21 cellular contexts compared by ENCODE assay signal in the genomic region with DNA sequence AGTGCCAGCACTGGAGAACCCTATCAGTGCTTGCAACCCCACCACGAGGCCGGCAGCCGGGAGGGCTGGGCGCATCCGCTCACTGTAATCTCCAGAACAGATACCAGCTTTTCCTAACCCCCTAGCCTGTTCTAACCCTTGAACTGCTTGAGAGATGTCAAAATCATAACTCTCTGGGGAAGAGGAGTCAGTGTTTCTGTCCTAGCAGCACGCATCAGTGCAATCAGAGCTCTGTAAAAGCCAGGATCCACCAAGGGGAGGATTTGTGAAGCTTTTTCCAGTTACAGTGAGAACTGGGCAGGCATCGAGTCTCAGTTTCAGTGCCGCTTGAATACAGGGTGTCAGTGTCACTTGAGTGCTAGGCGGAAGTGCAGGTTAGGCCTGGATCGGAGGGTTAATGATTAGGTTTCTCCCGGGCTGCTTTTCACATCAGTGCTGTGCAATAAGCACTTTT.
DNase-seq lines count a peak whose midpoint lies in the region; ATAC-seq, FAIRE-seq and TF ChIP-seq lines count a peak whose summit lies in the region.
"Had no signal": no experiment of that assay in that cellular context is flagged by ENCODE, and none has a peak within 500 bp of the region (broad histone marks: within the 10 kb centered on the region; RNA-seq: fewer than 3 reads in every experiment).

No MANE protein-coding gene starts in this region.

- H4K5ac ChIP-seq in H1 (ENCODE audit: insufficient read length, low read depth, low read length) = no peak overlapping the region

- no peak overlapping the region for H3K23ac ChIP-seq in H1 (ENCODE audit: insufficient read length)

- H2BK15ac ChIP-seq in H1 (ENCODE audit: low read length) = no peak overlapping the region

- peak overlapping the region; percentile 32 for H3K27ac Mint-ChIP-seq in activated CD4-positive, alpha-beta memory T cell treated with anti-CD3 and anti-CD28 coated beads, Interleukin-2, amount 10 ng/mL, durations not matched to agents 7 days and 5 days
- no peak overlapping the region for H3K27ac Mint-ChIP-seq in activated CD4-positive, alpha-beta memory T cell treated with anti-CD3 and anti-CD28 coated beads for 36 hours
- H3K27ac Mint-ChIP-seq: activated naive CD4-positive, alpha-beta T cell treated with anti-CD3 and anti-CD28 coated beads, Interleukin-2, amount 10 ng/mL, durations not matched to agents 7 days and 5 days; dendritic cell treated with granulocyte-macrophage colony-stimulating factor and Interleukin-4, amounts not matched to agents 40 ng/mL and 50 ng/mL, for 4 days; stimulated activated naive CD8-positive, alpha-beta T cell treated with anti-CD3 and anti-CD28 coated beads, Interleukin-15, amount 100 ng/mL, for 72 hours; T-helper 2 cell treated with Interferon-gamma antibody and Interleukin-4, amounts not matched to agents 5 μg/mL and 100 μg/mL, for 36 hours had no signal

- H3K23me2 ChIP-seq in H1 (ENCODE audit: low read depth, low read length) = no peaks in the 10 kb centered on the region

- no peak overlapping the region for H3K4me3 Mint-ChIP-seq in activated CD4-positive, alpha-beta memory T cell treated with anti-CD3 and anti-CD28 coated beads, Interleukin-2, amount 10 ng/mL, durations not matched to agents 7 days and 5 days
- no peak overlapping the region for H3K4me3 Mint-ChIP-seq in activated CD4-positive, alpha-beta memory T cell treated with anti-CD3 and anti-CD28 coated beads for 36 hours
- H3K4me3 Mint-ChIP-seq: activated naive CD4-positive, alpha-beta T cell treated with anti-CD3 and anti-CD28 coated beads, Interleukin-2, amount 10 ng/mL, durations not matched to agents 7 days and 5 days; dendritic cell treated with granulocyte-macrophage colony-stimulating factor and Interleukin-4, amounts not matched to agents 40 ng/mL and 50 ng/mL, for 4 days; neural crest cell; stimulated activated naive CD8-positive, alpha-beta T cell treated with anti-CD3 and anti-CD28 coated beads, Interleukin-15, amount 100 ng/mL, for 72 hours; T-helper 2 cell treated with Interferon-gamma antibody and Interleukin-4, amounts not matched to agents 5 μg/mL and 100 μg/mL, for 36 hours had no signal

- H3K36me3 Mint-ChIP-seq in activated CD4-positive, alpha-beta memory T cell treated with anti-CD3 and anti-CD28 coated beads, Interleukin-2, amount 10 ng/mL, durations not matched to agents 7 days and 5 days (ENCODE audit: low read depth) = no peaks in the 10 kb centered on the region
- H3K36me3 Mint-ChIP-seq in activated CD4-positive, alpha-beta memory T cell treated with anti-CD3 and anti-CD28 coated beads for 36 hours = no peaks in the 10 kb centered on the region
- H3K36me3 Mint-ChIP-seq: activated naive CD4-positive, alpha-beta T cell treated with anti-CD3 and anti-CD28 coated beads, Interleukin-2, amount 10 ng/mL, durations not matched to agents 7 days and 5 days had no signal

- no peak overlapping the region for H3K4ac ChIP-seq in H1 (replicated peaks; ENCODE audit: insufficient read length, low read depth, low read length)

- intact Hi-C loops in activated CD4-positive, alpha-beta memory T cell treated with anti-CD3 and anti-CD28 coated beads for 36 hours (cut with micrococcal nuclease) = no loop called here
- intact Hi-C loops in mucosa of descending colon (cut with DNase I, micrococcal nuclease) (no loop called here), upper lobe of right lung (cut with DNase I) (no loop called here)

- H2AFZ ChIP-seq in H1 (ENCODE audit: low read length) = no peak overlapping the region

- 0 out of 2 replicates have a peak overlapping the region, but pooled peaks have one; percentile 52 for H3K18ac ChIP-seq in H1 (ENCODE audit: extremely low read depth, low read length)

- no peak overlapping the region for H3K56ac ChIP-seq in H1 (replicated peaks; ENCODE audit: insufficient read length, low read depth, low read length)

- no peak for TF ChIP-seq EP300 in H1 (IDR thresholded peaks at IDR 0.05; ENCODE audit: borderline replicate concordance in 1 of 2, low read depth in 2 of 2, low read length in 2 of 2)

- H3K9ac ChIP-seq in H1 (replicated peaks in 1 of 4; ENCODE audit: extremely low read depth in 1 of 4, low read depth in 3 of 4, low read length in 3 of 4) = no peak overlapping the region

- TF ChIP-seq RAD21 in H1 (IDR thresholded peaks at IDR 0.05 in 1 of 2, conservative IDR thresholded peaks at IDR 0.05 in 1 of 2; ENCODE audit: low read depth in 2 of 2, low read length in 2 of 2) = no peak

- no peaks in the 10 kb centered on the region for H3K9me3 ChIP-seq in H1 (ENCODE audit: insufficient read depth in 2 of 2, low read depth in 1 of 2, low read length in 1 of 2)
- H3K9me3 ChIP-seq in mucosa of descending colon = no peaks in the 10 kb centered on the region
- no peaks in the 10 kb centered on the region for H3K9me3 ChIP-seq in upper lobe of right lung
- H3K9me3 ChIP-seq: gastrocnemius medialis, SJSA1 had no signal

- H3K4me1 Mint-ChIP-seq in activated CD4-positive, alpha-beta memory T cell treated with anti-CD3 and anti-CD28 coated beads, Interleukin-2, amount 10 ng/mL, durations not matched to agents 7 days and 5 days = peaks cover 2% of the 10 kb centered on the region
- H3K4me1 Mint-ChIP-seq in activated CD4-positive, alpha-beta memory T cell treated with anti-CD3 and anti-CD28 coated beads for 36 hours (ENCODE audit: low read depth) = peaks cover 2% of the 10 kb centered on the region

- TF ChIP-seq POLR2A in H1 (IDR thresholded peaks at IDR 0.05; ENCODE audit: control extremely low read depth in 1 of 2, low read depth in 2 of 2, low read length in 2 of 2) = no peak

- ATAC-seq in mucosa of descending colon (peak; percentile 94), upper lobe of right lung (peak; percentile 67), HG03045 (IDR thresholded peaks at IDR 0.05; ENCODE audit: unreplicated experiment) (no peak)
- ATAC-seq: gastrocnemius medialis; stimulated activated naive CD8-positive, alpha-beta T cell treated with anti-CD3 and anti-CD28 coated beads, Interleukin-15, amount 100 ng/mL, for 72 hours had no signal

- H3K27me3 Mint-ChIP-seq in activated CD4-positive, alpha-beta memory T cell treated with anti-CD3 and anti-CD28 coated beads, Interleukin-2, amount 10 ng/mL, durations not matched to agents 7 days and 5 days = peaks cover 6% of the 10 kb centered on the region
- peaks cover 2% of the 10 kb centered on the region for H3K27me3 Mint-ChIP-seq in activated CD4-positive, alpha-beta memory T cell treated with anti-CD3 and anti-CD28 coated beads for 36 hours
- H3K27me3 Mint-ChIP-seq: dendritic cell treated with granulocyte-macrophage colony-stimulating factor and Interleukin-4, amounts not matched to agents 40 ng/mL and 50 ng/mL, for 4 days had no signal

- H4K8ac ChIP-seq in H1 (ENCODE audit: extremely low read depth, insufficient read depth, low read length) = no peak overlapping the region

- no peak for DNase-seq in activated CD4-positive, alpha-beta memory T cell treated with anti-CD3 and anti-CD28 coated beads, Interleukin-2, amount 10 ng/mL, durations not matched to agents 7 days and 5 days
- no peak for DNase-seq in activated CD4-positive, alpha-beta memory T cell treated with anti-CD3 and anti-CD28 coated beads for 36 hours
- DNase-seq in H1 (ENCODE audit: low read depth in 1 of 2, low spot score in 2 of 2) = no peak
- peak in 2 of 3 donors; percentile 51 to 68 for DNase-seq in mucosa of descending colon
- no peak for DNase-seq in upper lobe of right lung
- DNase-seq in NCI-H82 treated with DMSO at 0.1 percent for 48 hours (lab: John Stamatoyannopoulos, UW; ENCODE audit: unreplicated experiment) = no peak
- DNase-seq in SKM-1 treated with dmso at 0.1 percent for 144 hours (lab: John Stamatoyannopoulos, UW; ENCODE audit: unreplicated experiment) = no peak
- DNase-seq: activated CD8-positive, alpha-beta memory T cell treated with anti-CD3 and anti-CD28 coated beads, Interleukin-2, amount 50 U/mL, for 48 hours; activated naive CD4-positive, alpha-beta T cell treated with anti-CD3 and anti-CD28 coated beads, Interleukin-2, amount 10 ng/mL, durations not matched to agents 7 days and 5 days; C1 segment of cervical spinal cord; DMS79 treated with DMSO at 0.1 percent for 48 hours; gastrocnemius medialis; NCI-H1436 treated with DMSO at 0.1 percent for 48 hours; right cardiac atrium; stimulated activated naive CD8-positive, alpha-beta T cell treated with anti-CD3 and anti-CD28 coated beads, Interleukin-15, amount 100 ng/mL, for 72 hours had no signal

- CTCF ChIA-PET in activated CD4-positive, alpha-beta memory T cell treated with anti-CD3 and anti-CD28 coated beads, Interleukin-2, amount 10 ng/mL, durations not matched to agents 7 days and 5 days (lab: Charles Lee) = no interaction called here
- CTCF ChIA-PET in activated CD4-positive, alpha-beta memory T cell treated with anti-CD3 and anti-CD28 coated beads for 36 hours (lab: Charles Lee) = no interaction called here
- CTCF ChIA-PET in H1 (lab: Charles Lee; ENCODE audit: partially characterized antibody) = interaction anchor here (0.9 to 1.1 kb wide), 3 partner anchors 16 to 57 kb away, joined by 3 read pairs; no protein-coding TSS in a partner anchor

- no peak for FAIRE-seq in H1 (lab: Jason Lieb, UNC)
- FAIRE-seq: astrocyte had no signal

- H2BK120ac ChIP-seq in H1 (replicated peaks; ENCODE audit: low read depth, low read length) = no peak overlapping the region

- H3K4me1 ChIP-seq in H1 (replicated peaks in 1 of 4; ENCODE audit: control insufficient read depth in 3 of 4, insufficient read depth in 4 of 4, low read length in 3 of 4) (peaks cover 0 to 8% (median 5%) of the 10 kb centered on the region in 4 experiments; a peak in 2 of 7 replicates), mucosa of descending colon (ENCODE audit: low read depth) (peaks cover 15% of the 10 kb centered on the region), upper lobe of right lung (no peaks in the 10 kb centered on the region)
- H3K4me1 ChIP-seq: gastrocnemius medialis had no signal

- H3K36me3 ChIP-seq in H1 (ENCODE audit: control insufficient read depth in 2 of 4, insufficient read depth in 4 of 4, low read length in 3 of 4) (no peaks in the 10 kb centered on the region), mucosa of descending colon (ENCODE audit: low read depth) (no peaks in the 10 kb centered on the region), upper lobe of right lung (no peaks in the 10 kb centered on the region)
- H3K36me3 ChIP-seq: gastrocnemius medialis, SJSA1 had no signal

- H2BK12ac ChIP-seq in H1 (ENCODE audit: low read depth, low read length) = no peak overlapping the region

- no peaks in the 10 kb centered on the region for H3K79me2 ChIP-seq in H1 (ENCODE audit: control insufficient read depth in 1 of 2, insufficient read depth in 2 of 2, low read length in 2 of 2)

- H3K4me3 ChIP-seq in H1 (ENCODE audit: extremely low read depth in 1 of 4, insufficient read depth in 2 of 4, low read depth in 3 of 4, low read length in 4 of 4) (no peak overlapping the region), mucosa of descending colon (no peak overlapping the region), upper lobe of right lung (no peak overlapping the region)
- H3K4me3 ChIP-seq: gastrocnemius medialis, SJSA1 had no signal

- H4K91ac ChIP-seq in H1 (replicated peaks; ENCODE audit: insufficient read length, low read length) = no peak overlapping the region

- H2AK5ac ChIP-seq in H1 (ENCODE audit: low read depth, low read length) = no peak overlapping the region; the same call in 1 of the 2 replicates

- no peaks in the 10 kb centered on the region for H3K79me1 ChIP-seq in H1 (ENCODE audit: low read depth, low read length)

- H3K4me2 ChIP-seq in H1 (ENCODE audit: insufficient read depth in 1 of 2, low read depth in 2 of 2, low read length in 2 of 2) = no peak overlapping the region

- WGBS in H1 (ENCODE audit: extremely low coverage in 1 of 2, insufficient coverage in 1 of 2, insufficient read length in 1 of 2, insufficient replicate concordance in 2 of 2, low coverage in 1 of 2, low lambda C conversion rate in 2 of 2, missing lambda C conversion rate in 1 of 2), 2 experiments = 93% methylated on average over 6 of the region's 11 CpGs; no CpG with 5 or more reads in 1 of the 2 experiments

- no peak overlapping the region for H2BK5ac ChIP-seq in H1 (ENCODE audit: low read depth, low read length)

- no peak overlapping the region for H3K27ac ChIP-seq in H1 (ENCODE audit: low read depth, low read length)
- H3K27ac ChIP-seq in upper lobe of right lung = no peak overlapping the region
- H3K27ac ChIP-seq: gastrocnemius medialis, SJSA1 had no signal

- no peak overlapping the region for H2BK20ac ChIP-seq in H1 (ENCODE audit: low read length)

- no peaks in the 10 kb centered on the region for H3K27me3 ChIP-seq in H1 (replicated peaks in 1 of 4; ENCODE audit: control insufficient read depth in 3 of 4, extremely low read depth in 1 of 4, insufficient read depth in 3 of 4, low read length in 3 of 4)
- H3K27me3 ChIP-seq in upper lobe of right lung = no peaks in the 10 kb centered on the region
- H3K27me3 ChIP-seq: gastrocnemius medialis, SJSA1 had no signal

- POLR2A ChIA-PET in activated CD4-positive, alpha-beta memory T cell treated with anti-CD3 and anti-CD28 coated beads, Interleukin-2, amount 10 ng/mL, durations not matched to agents 7 days and 5 days (lab: Charles Lee) = no interaction called here
- POLR2A ChIA-PET in activated CD4-positive, alpha-beta memory T cell treated with anti-CD3 and anti-CD28 coated beads for 36 hours (lab: Charles Lee) = no interaction called here
- POLR2A ChIA-PET in H1 (lab: Charles Lee; ENCODE audit: partially characterized antibody) = no interaction called here

- H3K14ac ChIP-seq in H1 (ENCODE audit: insufficient read length) = no peak overlapping the region

- no peaks in the 10 kb centered on the region for H3K9me3 Mint-ChIP-seq in activated CD4-positive, alpha-beta memory T cell treated with anti-CD3 and anti-CD28 coated beads, Interleukin-2, amount 10 ng/mL, durations not matched to agents 7 days and 5 days
- no peaks in the 10 kb centered on the region for H3K9me3 Mint-ChIP-seq in activated CD4-positive, alpha-beta memory T cell treated with anti-CD3 and anti-CD28 coated beads for 36 hours
- H3K9me3 Mint-ChIP-seq: activated naive CD4-positive, alpha-beta T cell treated with anti-CD3 and anti-CD28 coated beads, Interleukin-2, amount 10 ng/mL, durations not matched to agents 7 days and 5 days; dendritic cell treated with granulocyte-macrophage colony-stimulating factor and Interleukin-4, amounts not matched to agents 40 ng/mL and 50 ng/mL, for 4 days; neural crest cell; stimulated activated naive CD8-positive, alpha-beta T cell treated with anti-CD3 and anti-CD28 coated beads, Interleukin-15, amount 100 ng/mL, for 72 hours; T-helper 2 cell treated with Interferon-gamma antibody and Interleukin-4, amounts not matched to agents 5 μg/mL and 100 μg/mL, for 36 hours had no signal

- TF ChIP-seq CTCF in H1 (IDR thresholded peaks at IDR 0.05; ENCODE audit: control extremely low read depth in 1 of 3, insufficient read depth in 1 of 3, low read depth in 1 of 3, low read length in 3 of 3) (no peak), mucosa of descending colon (IDR thresholded peaks at IDR 0.05) (no peak), upper lobe of right lung (IDR thresholded peaks at IDR 0.05) (no peak)

- peaks cover 0 to 1% of the 10 kb centered on the region in 2 experiments for H4K20me1 ChIP-seq in H1 (replicated peaks in 1 of 2; ENCODE audit: control insufficient read depth in 1 of 2, insufficient read depth in 2 of 2, low read length in 2 of 2)

Comparison
In these comparisons a context has a peak if more than half of its experiments do, and no peak if none do; other contexts are left out.
1. DNase-seq: peak in mucosa of descending colon (2 of 3); none in activated CD4-positive, alpha-beta memory T cell treated with anti-CD3 and anti-CD28 coated beads, Interleukin-2, amount 10 ng/mL, durations not matched to agents 7 days and 5 days (single experiment), activated CD4-positive, alpha-beta memory T cell treated with anti-CD3 and anti-CD28 coated beads for 36 hours (single experiment), H1 (0 of 2), upper lobe of right lung (single experiment), NCI-H82 treated with DMSO at 0.1 percent for 48 hours (single experiment) and SKM-1 treated with dmso at 0.1 percent for 144 hours (single experiment).